ENCODE assay signal across 8 cellular contexts in genomic region chr2:100416939-100417744, GRCh38. TPM values are rescaled to one million over a fixed set of nuclear protein-coding genes. Genes with fewer than 3 reads are reported as not detected.
DNase-seq lines count a peak whose midpoint lies in the region; FAIRE-seq and TF ChIP-seq lines count a peak whose summit lies in the region.

Gene CHST10 (minus strand): TSS chr2:100417668. CDS start chr2:100406675, 10,993 bp downstream.

- 0 out of 2 replicates have a peak, but pooled peaks have one; percentile 34 for TF ChIP-seq POLR2A in GM12891 (IDR thresholded peaks at IDR 0.05; ENCODE audit: low read depth, low read length)

- FAIRE-seq in GM12891 (lab: Jason Lieb, UNC): peak; percentile 87

- no peak for TF ChIP-seq CTCF in HFF-Myc (IDR thresholded peaks at IDR 0.05; ENCODE audit: low read depth, low read length, missing control alignments)
- TF ChIP-seq CTCF in WI38 (IDR thresholded peaks at IDR 0.05; ENCODE audit: low read depth, low read length): no peak
- TF ChIP-seq CTCF in cardiac fibroblast (IDR thresholded peaks at IDR 0.05; ENCODE audit: low read depth, low read length): no peak

- peak within 1 kb of the TSS; percentile 83 for H3K4me3 ChIP-seq in HFF-Myc (replicated peaks; ENCODE audit: low read depth, low read length)
- peak within 1 kb of the TSS; percentile 80 for H3K4me3 ChIP-seq in WI38 (ENCODE audit: low read depth, low read length)
- H3K4me3 ChIP-seq in cardiac fibroblast (replicated peaks in 1 of 2; ENCODE audit: low read depth in 2 of 2, low read length in 2 of 2): peak within 1 kb of the TSS; percentile 79 to 83

- DNase-seq in GM12891 (ENCODE audit: insufficient read length, low spot score): peak; percentile 84
- DNase-seq in HFF-Myc (ENCODE audit: extremely low read depth, low read depth): no peak
- DNase-seq in NCI-H1092 (lab: John Stamatoyannopoulos, UW): peak; percentile 18
- DNase-seq in cardiac fibroblast (ENCODE audit: low read depth in 2 of 2): peak; percentile 52 to 60
- DNase-seq in iris pigment epithelial cell (ENCODE audit: low read depth): peak; percentile 56
- DNase-seq in stimulated activated CD4-positive, alpha-beta T cell treated with anti-CD3 and anti-CD28 coated beads, Interleukin-12 subunit alpha, Interleukin-12 subunit beta, amount 100 ng/mL, for 48 hours (ENCODE audit: low read depth in 2 of 3, low spot score in 1 of 3): peak; percentile 15 to 51 (median 21)
- no peak for DNase-seq in cerebellar nuclear complex (lab: John Stamatoyannopoulos, UW)

TF ChIP-seq in GM12891, 5 proteins besides CTCF, POLR2A, EP300 and RAD21:
- no peak for TF ChIP-seq SPI1 (IDR thresholded peaks at IDR 0.05; ENCODE audit: low read depth, low read length)
- TF ChIP-seq POLR2AphosphoS5 (IDR thresholded peaks at IDR 0.05; ENCODE audit: low read depth, low read length): no peak
- TF ChIP-seq POU2F2 (IDR thresholded peaks at IDR 0.05; ENCODE audit: low read depth, low read length): no peak
- TF ChIP-seq TAF1 (IDR thresholded peaks at IDR 0.05; ENCODE audit: low read depth, low read length): no peak
- no peak for TF ChIP-seq PAX5 (IDR thresholded peaks at IDR 0.05; ENCODE audit: insufficient read depth, low read length, severe bottlenecking)

RNA-seq across cellular contexts. Expression of gene CHST10, which starts in this region (rescaled TPM):
- 9.6 TPM for polyA plus RNA-seq in GM12891 (2012; ENCODE audit: low read depth, missing spikeins)

Comparison
In these comparisons a context has a peak if more than half of its experiments do, and no peak if none do; other contexts are left out.
1. DNase-seq: peak in GM12891 (single experiment), NCI-H1092 (single experiment), cardiac fibroblast (2 of 2), iris pigment epithelial cell (single experiment) and stimulated activated CD4-positive, alpha-beta T cell treated with anti-CD3 and anti-CD28 coated beads, Interleukin-12 subunit alpha, Interleukin-12 subunit beta, amount 100 ng/mL, for 48 hours (3 of 3); none in HFF-Myc (single experiment) and cerebellar nuclear complex (0 of 2).
2. Peak in every context shown above with its lines, with median percentiles within 50 percentile points of each other: H3K4me3 ChIP-seq.